Comparison of ENCODE assay signal across 27 cellular contexts in the genomic region with DNA sequence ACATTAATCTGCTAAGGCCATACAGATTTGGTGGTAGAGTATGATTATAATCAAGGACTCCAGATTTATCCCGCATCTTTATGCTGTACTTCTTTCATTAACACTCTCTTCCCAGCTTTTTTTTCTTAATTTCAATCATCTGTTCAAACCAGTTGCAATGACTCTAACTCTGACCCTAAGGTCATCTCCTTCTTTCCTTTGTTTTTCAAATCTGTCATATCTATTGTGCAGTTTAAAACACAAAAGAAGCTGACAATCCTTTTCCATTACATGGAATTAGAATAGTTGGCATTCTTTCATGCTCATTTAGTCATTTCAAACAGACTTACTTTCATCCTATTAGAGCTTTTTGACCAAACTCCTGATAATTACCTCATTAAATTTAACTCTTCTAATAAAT. TPM values are rescaled to one million over a fixed set of nuclear protein-coding genes. Genes with fewer than 3 reads are reported as not detected.
"Had no signal": no experiment of that assay in that cellular context is flagged by ENCODE, and none has a peak within 500 bp of the region (broad histone marks: within the 10 kb centered on the region; RNA-seq: fewer than 3 reads in every experiment).

No MANE protein-coding gene starts in this region.

- DNase-seq: activated CD4-positive, alpha-beta T cell treated with anti-CD3 and anti-CD28 coated beads, Interleukin-2, amount 10 ng/mL, durations not matched to agents 7 days and 5 days; activated CD4-positive, alpha-beta T cell treated with anti-CD3 and anti-CD28 coated beads, Interleukin-2, amount 50 U/mL, for 48 hours; activated CD8-positive, alpha-beta T cell treated with anti-CD3 and anti-CD28 coated beads, Interleukin-2, amount 10 ng/mL, durations not matched to agents 7 days and 5 days; activated gamma-delta T cell; activated naive CD4-positive, alpha-beta T cell treated with anti-CD3 and anti-CD28 coated beads for 36 hours; activated T-cell treated with anti-CD3 and anti-CD28 coated beads, Interleukin-2, amount 50 U/mL, for 24 hours; adrenal gland; brain microvascular endothelial cell; central memory CD4-positive, alpha-beta T cell; NCI-H1092 treated with DMSO at 0.1 percent for 48 hours; NCI-H1417 treated with DMSO at 0.1 percent for 48 hours; NCI-H187 treated with DMSO at 0.1 percent for 48 hours; NCI-H2081 treated with DMSO at 0.1 percent for 48 hours; NCI-H226; NCI-H446 treated with DMSO at 0.1 percent for 48 hours; NCI-H524 treated with DMSO at 0.1 percent for 48 hours; SHP77; SK-N-SH had no signal

- H3K9me3 Mint-ChIP-seq: T-helper 1 cell treated with Interleukin-12 subunit alpha and Interleukin-12 subunit beta and Interleukin-4 antibody, amounts not matched to agents 30 μg/mL and 1 μg/mL, for 36 hours; T-helper 2 cell treated with Interferon-gamma antibody and Interleukin-4, amounts not matched to agents 5 μg/mL and 100 μg/mL, for 36 hours had no signal

- H3K27me3 ChIP-seq: adrenal gland, brain microvascular endothelial cell, SJSA1 had no signal

- H3K36me3 ChIP-seq: adrenal gland, brain microvascular endothelial cell, SJSA1 had no signal

- H3K4me1 Mint-ChIP-seq: activated CD4-positive, alpha-beta T cell treated with anti-CD3 and anti-CD28 coated beads, Interleukin-2, amount 10 ng/mL, durations not matched to agents 7 days and 5 days had no signal

- H3K4me2 ChIP-seq: SK-N-SH had no signal

- H3K4me3 ChIP-seq: adrenal gland, K562, SJSA1 had no signal

- H3K4me3 Mint-ChIP-seq: activated CD4-positive, alpha-beta T cell treated with anti-CD3 and anti-CD28 coated beads, Interleukin-2, amount 10 ng/mL, durations not matched to agents 7 days and 5 days; activated CD8-positive, alpha-beta T cell treated with anti-CD3 and anti-CD28 coated beads, Interleukin-2, amount 10 ng/mL, durations not matched to agents 7 days and 5 days; activated naive CD4-positive, alpha-beta T cell treated with anti-CD3 and anti-CD28 coated beads for 36 hours; activated T-cell treated with anti-CD3 and anti-CD28 coated beads, Interleukin-2, amount 50 U/mL, for 24 hours; T-helper 1 cell treated with Interleukin-12 subunit alpha and Interleukin-12 subunit beta and Interleukin-4 antibody, amounts not matched to agents 30 μg/mL and 1 μg/mL, for 36 hours; T-helper 2 cell treated with Interferon-gamma antibody and Interleukin-4, amounts not matched to agents 5 μg/mL and 100 μg/mL, for 36 hours had no signal

- H3K9me2 ChIP-seq: SK-N-SH had no signal

- H3K36me3 Mint-ChIP-seq: activated naive CD4-positive, alpha-beta T cell treated with anti-CD3 and anti-CD28 coated beads, Interleukin-2, amount 50 U/mL, for 72 hours had no signal

- ATAC-seq: activated CD8-positive, alpha-beta T cell treated with anti-CD3 and anti-CD28 coated beads, Interleukin-2, amount 10 ng/mL, durations not matched to agents 7 days and 5 days; activated naive CD4-positive, alpha-beta T cell treated with anti-CD3 and anti-CD28 coated beads, Interleukin-2, amount 50 U/mL, for 72 hours; K562; Panc1 had no signal

- H3K4me1 ChIP-seq: adrenal gland, SJSA1 had no signal

- H3K27me3 Mint-ChIP-seq: activated CD4-positive, alpha-beta T cell treated with anti-CD3 and anti-CD28 coated beads, Interleukin-2, amount 10 ng/mL, durations not matched to agents 7 days and 5 days; activated T-cell treated with anti-CD3 and anti-CD28 coated beads, Interleukin-2, amount 50 U/mL, for 24 hours had no signal

- H3K27ac Mint-ChIP-seq: activated CD4-positive, alpha-beta T cell treated with anti-CD3 and anti-CD28 coated beads, Interleukin-2, amount 10 ng/mL, durations not matched to agents 7 days and 5 days; activated CD8-positive, alpha-beta T cell treated with anti-CD3 and anti-CD28 coated beads, Interleukin-2, amount 10 ng/mL, durations not matched to agents 7 days and 5 days; activated naive CD4-positive, alpha-beta T cell treated with anti-CD3 and anti-CD28 coated beads for 36 hours; activated naive CD4-positive, alpha-beta T cell treated with anti-CD3 and anti-CD28 coated beads, Interleukin-2, amount 50 U/mL, for 72 hours; activated T-cell treated with anti-CD3 and anti-CD28 coated beads, Interleukin-2, amount 50 U/mL, for 24 hours; activated T-helper 2 cell treated with anti-CD3 and anti-CD28 coated beads, Interferon-gamma antibody, Interleukin-2, Interleukin-4, amounts not matched to agents 10 μg/mL and 5 μg/mL and 100 μg/mL, durations not matched to agents 14 hours and 24 hours and 36 hours; T-helper 1 cell treated with Interleukin-12 subunit alpha and Interleukin-12 subunit beta and Interleukin-4 antibody, amounts not matched to agents 30 μg/mL and 1 μg/mL, for 36 hours; T-helper 2 cell treated with Interferon-gamma antibody and Interleukin-4, amounts not matched to agents 5 μg/mL and 100 μg/mL, for 36 hours had no signal

- H3K27ac ChIP-seq: adrenal gland, brain microvascular endothelial cell, SJSA1 had no signal

- H3K9me3 ChIP-seq: adrenal gland, SJSA1, SK-N-SH had no signal

RNA-seq across cellular contexts. Expression of a gene that starts 53.6 kb away (rescaled TPM):
- total RNA-seq: activated CD4-positive, alpha-beta T cell treated with anti-CD3 and anti-CD28 coated beads, Interleukin-2, amount 10 ng/mL, durations not matched to agents 7 days and 5 days; activated CD8-positive, alpha-beta T cell treated with anti-CD3 and anti-CD28 coated beads, Interleukin-2, amount 10 ng/mL, durations not matched to agents 7 days and 5 days; activated naive CD4-positive, alpha-beta T cell treated with anti-CD3 and anti-CD28 coated beads for 36 hours; activated naive CD4-positive, alpha-beta T cell treated with anti-CD3 and anti-CD28 coated beads, Interleukin-2, amount 50 U/mL, for 72 hours; activated T-helper 2 cell treated with anti-CD3 and anti-CD28 coated beads, Interferon-gamma antibody, Interleukin-2, Interleukin-4, amounts not matched to agents 10 μg/mL and 5 μg/mL and 100 μg/mL, durations not matched to agents 14 hours and 24 hours and 36 hours; K562; RPMI7951; SJSA1 had no signal
- polyA plus RNA-seq: K562, SK-N-SH had no signal

RNA-seq across cellular contexts. Expression of a gene that starts 58.2 kb away (rescaled TPM):
- total RNA-seq: activated CD4-positive, alpha-beta T cell treated with anti-CD3 and anti-CD28 coated beads, Interleukin-2, amount 10 ng/mL, durations not matched to agents 7 days and 5 days; activated CD8-positive, alpha-beta T cell treated with anti-CD3 and anti-CD28 coated beads, Interleukin-2, amount 10 ng/mL, durations not matched to agents 7 days and 5 days; activated naive CD4-positive, alpha-beta T cell treated with anti-CD3 and anti-CD28 coated beads for 36 hours; activated naive CD4-positive, alpha-beta T cell treated with anti-CD3 and anti-CD28 coated beads, Interleukin-2, amount 50 U/mL, for 72 hours; activated T-helper 2 cell treated with anti-CD3 and anti-CD28 coated beads, Interferon-gamma antibody, Interleukin-2, Interleukin-4, amounts not matched to agents 10 μg/mL and 5 μg/mL and 100 μg/mL, durations not matched to agents 14 hours and 24 hours and 36 hours; adrenal gland; K562; M059J; SJSA1 had no signal
- polyA plus RNA-seq: adrenal gland, K562, SK-N-SH had no signal
